14 cellular contexts compared by ENCODE assay signal in genomic region chr2:147382322-147382948, GRCh38.
DNase-seq lines count a peak whose midpoint lies in the region; ATAC-seq and TF ChIP-seq lines count a peak whose summit lies in the region.
"Had no signal": no experiment of that assay in that cellular context is flagged by ENCODE, and none has a peak within 500 bp of the region (broad histone marks: within the 10 kb centered on the region; RNA-seq: fewer than 3 reads in every experiment).

No MANE protein-coding gene starts in this region.

- peak; percentile 99 for DNase-seq in DMS153 (lab: John Stamatoyannopoulos, UW)
- peak; percentile 65 for DNase-seq in NCI-H146 treated with DMSO at 0.1 percent for 48 hours (lab: John Stamatoyannopoulos, UW; ENCODE audit: unreplicated experiment)
- DNase-seq in NCI-H748 (lab: John Stamatoyannopoulos, UW; ENCODE audit: unreplicated experiment): peak; percentile 93
- DNase-seq in foreskin keratinocyte: peak; percentile 79 to 91
- DNase-seq in effector CD4-positive, alpha-beta T cell: no peak
- DNase-seq in Ammon's horn (ENCODE audit: low spot score): no peak
- no peak for DNase-seq in tibial artery
- no peak for DNase-seq in HUDEP-2 (lab: John Stamatoyannopoulos, UW; ENCODE audit: unreplicated experiment in 76 of 76)
- DNase-seq: activated T-cell treated with anti-CD3 and anti-CD28 coated beads, Interleukin-2, amount 50 U/mL, for 1 hour; Calu3; islet precursor cell; stimulated activated CD4-positive, alpha-beta T cell treated with anti-CD3 and anti-CD28 coated beads, Interleukin-1b, Interleukin-23, amount 100 ng/mL, for 48 hours; upper lobe of left lung had no signal

- ATAC-seq in foreskin keratinocyte: peak; percentile 100

- no peaks in the 10 kb centered on the region for H3K9me3 ChIP-seq in tibial artery
- H3K9me3 ChIP-seq: adrenal gland, upper lobe of left lung had no signal

- H3K36me3 ChIP-seq in tibial artery: no peaks in the 10 kb centered on the region
- H3K36me3 ChIP-seq: adrenal gland, upper lobe of left lung had no signal

- intact Hi-C loops in tibial artery (cut with DNase I; ENCODE audit: low total_unique reads): no loop called here

- H3K27ac ChIP-seq in foreskin keratinocyte (peak overlapping the region; percentile 51), tibial artery (no peak overlapping the region)
- H3K27ac ChIP-seq: adrenal gland, upper lobe of left lung had no signal

- no peak overlapping the region for H3K4me3 ChIP-seq in tibial artery
- H3K4me3 ChIP-seq: adrenal gland, upper lobe of left lung had no signal

- TF ChIP-seq CTCF in foreskin keratinocyte (conservative IDR thresholded peaks at IDR 0.05) (no peak), tibial artery (IDR thresholded peaks at IDR 0.05) (no peak)

- no peaks in the 10 kb centered on the region for H3K27me3 ChIP-seq in foreskin keratinocyte
- no peaks in the 10 kb centered on the region for H3K27me3 ChIP-seq in tibial artery
- H3K27me3 ChIP-seq: adrenal gland, upper lobe of left lung had no signal

- H3K4me1 ChIP-seq in foreskin keratinocyte (no peaks in the 10 kb centered on the region), tibial artery (no peaks in the 10 kb centered on the region)
- H3K4me1 ChIP-seq: adrenal gland, upper lobe of left lung had no signal

Comparison
In these comparisons a context has a peak if more than half of its experiments do, and no peak if none do; other contexts are left out.
1. DNase-seq: peak in DMS153 (single experiment), NCI-H146 treated with DMSO at 0.1 percent for 48 hours (single experiment), NCI-H748 (single experiment) and foreskin keratinocyte (2 of 2); none in effector CD4-positive, alpha-beta T cell (single experiment), Ammon's horn (single experiment), tibial artery (0 of 2) and HUDEP-2 (0 of 76).